In the genomic region with DNA sequence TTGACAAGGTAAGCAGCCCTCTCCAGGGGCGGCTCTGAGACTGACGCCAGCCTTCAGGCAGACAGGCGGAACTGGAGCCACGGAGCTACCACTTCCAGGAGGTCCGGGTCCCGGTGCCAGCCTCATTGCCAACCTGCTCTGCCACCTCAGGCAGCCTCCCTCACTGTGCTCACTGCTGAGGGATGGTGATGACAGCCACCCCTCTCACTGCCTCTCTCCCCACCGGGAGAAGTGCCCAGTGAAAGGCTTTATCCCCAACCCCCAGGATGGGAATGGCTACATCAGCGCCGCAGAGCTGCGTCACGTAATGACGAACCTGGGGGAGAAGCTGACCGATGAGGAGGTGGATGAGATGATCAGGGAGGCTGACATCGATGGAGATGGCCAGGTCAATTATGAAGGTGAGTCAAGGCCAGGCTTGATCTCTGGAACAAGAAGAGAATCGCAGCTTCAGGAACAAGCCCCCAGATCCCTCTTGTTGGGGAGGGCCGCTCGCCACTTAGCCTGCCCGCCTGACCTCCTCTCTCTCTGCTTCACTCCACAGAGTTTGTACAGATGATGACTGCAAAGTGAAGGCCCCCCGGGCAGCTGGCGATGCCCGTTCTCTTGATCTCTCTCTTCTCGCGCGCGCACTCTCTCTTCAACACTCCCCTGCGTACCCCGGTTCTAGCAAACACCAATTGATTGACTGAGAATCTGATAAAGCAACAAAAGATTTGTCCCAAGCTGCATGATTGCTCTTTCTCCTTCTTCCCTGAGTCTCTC, we compare ENCODE assay signal across 11 cellular contexts. TPM values are rescaled to one million over a fixed set of nuclear protein-coding genes. Genes with fewer than 3 reads are reported as not detected.
DNase-seq lines count a peak whose midpoint lies in the region; ATAC-seq and TF ChIP-seq lines count a peak whose summit lies in the region.
"Had no signal": no experiment of that assay in that cellular context is flagged by ENCODE, and none has a peak within 500 bp of the region (broad histone marks: within the 10 kb centered on the region; RNA-seq: fewer than 3 reads in every experiment).

No MANE protein-coding gene starts in this region.

- no peaks in the 10 kb centered on the region for H3K9me3 ChIP-seq in heart right ventricle
- H3K9me3 ChIP-seq: adrenal gland, MG63 had no signal

- no peak for TF ChIP-seq CTCF in heart right ventricle (IDR thresholded peaks at IDR 0.05)
- TF ChIP-seq CTCF in dorsolateral prefrontal cortex (IDR thresholded peaks at IDR 0.05 in 54 of 56, conservative IDR thresholded peaks at IDR 0.05 in 2 of 56; ENCODE audit: low read depth in 1 of 56, partially characterized antibody in 56 of 56), result no peak

- intact Hi-C loops in Right ventricle myocardium superior (cut with DNase I), result loop anchor here (10.0 kb wide), 1 partner anchor 126 kb away; no protein-coding TSS in a partner anchor
- intact Hi-C loops in heart right ventricle (cut with DNase I), result no loop called here
- intact Hi-C loops in dorsolateral prefrontal cortex (cut with DNase I), result no loop called here

- H3K4me3 ChIP-seq in heart right ventricle (no peak overlapping the region), dorsolateral prefrontal cortex (peak overlapping the region in 1 of 59 donors; percentile 98)
- H3K4me3 ChIP-seq: adrenal gland, MG63 had no signal

- peaks cover 0 to 59% (median 46%) of the 10 kb centered on the region in 9 donors for H3K36me3 ChIP-seq in heart right ventricle

- ATAC-seq in Right ventricle myocardium superior (ENCODE audit: poor library complexity) (no peak), heart right ventricle (no peak)

- 89 to 91% methylated on average over 27 of the region's 27 CpGs for WGBS in heart right ventricle, 2 donors

- H3K27me3 ChIP-seq in heart right ventricle (no peaks in the 10 kb centered on the region), dorsolateral prefrontal cortex (no peaks in the 10 kb centered on the region)
- H3K27me3 ChIP-seq: adrenal gland, MG63 had no signal

- H3K27ac ChIP-seq in heart right ventricle (no peak overlapping the region), dorsolateral prefrontal cortex (peak overlapping the region in 50 of 59 donors; percentile 28 to 100 (median 99)), temporal lobe (ENCODE audit: low read depth, low read length) (peak overlapping the region; percentile 88)
- H3K27ac ChIP-seq: adrenal gland had no signal

- DNase-seq in Right ventricle myocardium superior, result peak; percentile 26
- DNase-seq in heart right ventricle, result no peak
- peak in 7 of 10 donors; percentile 25 to 52 (median 33) for DNase-seq in dorsolateral prefrontal cortex
- no peak for DNase-seq in NCI-H82 treated with DMSO at 0.1 percent for 48 hours (lab: John Stamatoyannopoulos, UW; ENCODE audit: unreplicated experiment)
- DNase-seq in amniotic stem cell (lab: John Stamatoyannopoulos, UW), result no peak
- DNase-seq: MG63 had no signal

- H3K4me1 ChIP-seq in heart right ventricle, result peaks cover 14 to 48% (median 36%) of the 10 kb centered on the region in 9 donors

RNA-seq across cellular contexts. Expression of a gene that starts 7.6 kb away (rescaled TPM):
- 326 TPM for total RNA-seq in Right ventricle myocardium superior
- 100 to 1,000 TPM; 214 to 488 (median 287) TPM for total RNA-seq in heart right ventricle
- polyA plus RNA-seq in heart right ventricle, result 100 to 1,000 TPM; 304 to 370 TPM
- total RNA-seq in dorsolateral prefrontal cortex, result 1,000 to 10,000 TPM in 107 of 120 experiments, 100 to 1,000 TPM in 13; 467 to 2,124 (median 1,470) TPM
- total RNA-seq in temporal lobe, result 257 TPM

RNA-seq across cellular contexts. Expression of a gene that starts 16.1 kb away (rescaled TPM):
- total RNA-seq in Right ventricle myocardium superior, result 2.6 TPM
- total RNA-seq in heart right ventricle, result 10 to 100 TPM in 1 of 10 donors, 1 to 10 TPM in 9; 1.4 to 13.7 (median 2.6) TPM
- polyA plus RNA-seq in heart right ventricle, result 1 to 10 TPM; 5.5 to 8.5 TPM
- 1 to 10 TPM in 20 of 120 experiments, under 1 TPM in 69, not detected in 31; 0.19 to 2.5 (median 0.63) TPM for total RNA-seq in dorsolateral prefrontal cortex
- 0.25 TPM for total RNA-seq in temporal lobe

RNA-seq across cellular contexts. Expression of a gene that starts 27.2 kb away (rescaled TPM):
- total RNA-seq in Right ventricle myocardium superior, result not detected
- total RNA-seq in heart right ventricle, result 1 to 10 TPM in 2 of 10 donors, not detected in 8; 1.9 to 5.9 TPM
- polyA plus RNA-seq in heart right ventricle, result not detected
- total RNA-seq in dorsolateral prefrontal cortex, result 1 to 10 TPM in 43 of 120 experiments, not detected in 77; 3.1 to 9.9 (median 5.0) TPM
- total RNA-seq in temporal lobe, result not detected
- total RNA-seq: glomerular endothelial cell, liver, osteoblast had no signal
- polyA plus RNA-seq: adrenal gland, liver had no signal

RNA-seq across cellular contexts. Expression of a gene that starts 52.2 kb away (rescaled TPM):
- total RNA-seq in Right ventricle myocardium superior (15.2 TPM), heart right ventricle (10 to 100 TPM in 7 of 10 donors, 1 to 10 TPM in 3; 6.9 to 29.3 (median 14.9) TPM), dorsolateral prefrontal cortex (10 to 100 TPM; 57.1 to 95.2 (median 76.6) TPM), temporal lobe (14.5 TPM)
- 1 to 10 TPM; 3.9 to 5.0 TPM for polyA plus RNA-seq in heart right ventricle

Comparison
In these comparisons a context has a peak if more than half of its experiments do, and no peak if none do; other contexts are left out.
1. DNase-seq: peak in Right ventricle myocardium superior (single experiment) and dorsolateral prefrontal cortex (7 of 10); none in heart right ventricle (0 of 2), NCI-H82 treated with DMSO at 0.1 percent for 48 hours (single experiment) and amniotic stem cell (single experiment).
2. H3K27ac ChIP-seq: peak in dorsolateral prefrontal cortex (50 of 59) and temporal lobe (single experiment); none in heart right ventricle (0 of 10).